11 cellular contexts compared by ENCODE assay signal in genomic region chr13:20713751-20714150, GRCh38. TPM values are rescaled to one million over a fixed set of nuclear protein-coding genes. Genes with fewer than 3 reads are reported as not detected.
DNase-seq lines count a peak whose midpoint lies in the region; ATAC-seq and TF ChIP-seq lines count a peak whose summit lies in the region.
"Had no signal": no experiment of that assay in that cellular context is flagged by ENCODE, and none has a peak within 500 bp of the region (broad histone marks: within the 10 kb centered on the region; RNA-seq: fewer than 3 reads in every experiment).

No MANE protein-coding gene starts in this region.

- peak overlapping the region in 57 of 59 donors; percentile 8 to 89 (median 75) for H3K27ac ChIP-seq in dorsolateral prefrontal cortex
- peak overlapping the region; percentile 88 for H3K27ac ChIP-seq in osteoblast (ENCODE audit: low read depth, low read length)
- peak overlapping the region in 1 of 2 donors; percentile 48 for H3K27ac ChIP-seq in uterus

- H3K79me2 ChIP-seq in Loucy (ENCODE audit: insufficient read depth, low read length): no peaks in the 10 kb centered on the region
- H3K79me2 ChIP-seq in osteoblast (ENCODE audit: insufficient read depth, low read length): no peaks in the 10 kb centered on the region
- H3K79me2 ChIP-seq: hepatocyte had no signal

- ATAC-seq in GM18909 (IDR thresholded peaks at IDR 0.05; ENCODE audit: poor library complexity, unreplicated experiment): no peak
- no peak for ATAC-seq in HG02938 (IDR thresholded peaks at IDR 0.05; ENCODE audit: unreplicated experiment)
- no peak for ATAC-seq in HG03442 (IDR thresholded peaks at IDR 0.05; ENCODE audit: unreplicated experiment)

- H3K4me1 ChIP-seq in Loucy (ENCODE audit: insufficient read depth, low read length, poor library complexity, severe bottlenecking) (peaks cover 3% of the 10 kb centered on the region), osteoblast (ENCODE audit: insufficient read depth, low read length) (peaks cover 40% of the 10 kb centered on the region), uterus (no peaks in the 10 kb centered on the region)

- no peak overlapping the region for H3K9ac ChIP-seq in Loucy (ENCODE audit: low read depth, low read length, poor library complexity, severe bottlenecking)

- no peaks in the 10 kb centered on the region for H3K9me3 ChIP-seq in Loucy (ENCODE audit: insufficient read depth, low read depth, low read length)
- H3K9me3 ChIP-seq in osteoblast (ENCODE audit: low read depth, low read length): no peaks in the 10 kb centered on the region
- no peaks in the 10 kb centered on the region for H3K9me3 ChIP-seq in uterus

- no peak overlapping the region for H3K4me2 ChIP-seq in Loucy (ENCODE audit: low read depth, low read length, poor library complexity, severe bottlenecking)
- H3K4me2 ChIP-seq in osteoblast (ENCODE audit: insufficient read depth, low read length): peak overlapping the region; percentile 98

- H3K4me3 ChIP-seq in Loucy (ENCODE audit: low read length, poor library complexity, severe bottlenecking): no peak overlapping the region
- H3K4me3 ChIP-seq in dorsolateral prefrontal cortex: peak overlapping the region in 34 of 59 donors; percentile 0 to 62 (median 30)
- H3K4me3 ChIP-seq in osteoblast (ENCODE audit: insufficient read depth, low read length): peak overlapping the region; percentile 69
- H3K4me3 ChIP-seq in uterus: no peak overlapping the region
- H3K4me3 ChIP-seq: hepatocyte had no signal

- no peak for TF ChIP-seq POLR2A in uterus (IDR thresholded peaks at IDR 0.05)

- H4K20me1 ChIP-seq in Loucy (ENCODE audit: insufficient read depth, low read length, poor library complexity, severe bottlenecking): no peaks in the 10 kb centered on the region
- H4K20me1 ChIP-seq in osteoblast (ENCODE audit: insufficient read depth, low read length): no peaks in the 10 kb centered on the region

- TF ChIP-seq CTCF in Loucy (conservative IDR thresholded peaks at IDR 0.05; ENCODE audit: low read length): no peak
- TF ChIP-seq CTCF in dorsolateral prefrontal cortex (IDR thresholded peaks at IDR 0.05 in 54 of 56, conservative IDR thresholded peaks at IDR 0.05 in 2 of 56; ENCODE audit: low read depth in 1 of 56, partially characterized antibody in 56 of 56): peak in 8 of 56 donors; percentile 7 to 16 (median 10)
- TF ChIP-seq CTCF in osteoblast (IDR thresholded peaks at IDR 0.05; ENCODE audit: extremely low read depth, low read depth, low read length): no peak
- TF ChIP-seq CTCF in uterus (IDR thresholded peaks at IDR 0.05): no peak

- no peaks in the 10 kb centered on the region for H3K9me2 ChIP-seq in Loucy (replicated peaks; ENCODE audit: low read depth, low read length)

- no peaks in the 10 kb centered on the region for H3F3A ChIP-seq in Loucy (ENCODE audit: low read depth)

- peak; percentile 85 for DNase-seq in AG20443 (ENCODE audit: low spot score)
- DNase-seq in dorsolateral prefrontal cortex: peak in 3 of 10 donors; percentile 40 to 75 (median 59)
- DNase-seq in osteoblast (ENCODE audit: insufficient read length, low spot score, missing footprints): peak; percentile 92
- no peak for DNase-seq in uterus
- DNase-seq: activated CD4-positive, CD25-positive, alpha-beta regulatory T cell treated with anti-CD3 and anti-CD28 coated beads, Interleukin-2, amount 50 U/mL, for 72 hours; Karpas-422 had no signal

- peak overlapping the region; percentile 93; the same call in 1 of the 2 replicates for H2AFZ ChIP-seq in Loucy (ENCODE audit: low read length)
- no peak overlapping the region for H2AFZ ChIP-seq in osteoblast (ENCODE audit: low read length)

- H3K36me3 ChIP-seq in Loucy (ENCODE audit: insufficient read depth, low read length) (no peaks in the 10 kb centered on the region), osteoblast (ENCODE audit: insufficient read depth, low read length) (no peaks in the 10 kb centered on the region), uterus (no peaks in the 10 kb centered on the region)

- H3K27me3 ChIP-seq in Loucy (ENCODE audit: insufficient read depth, low read length, poor library complexity, severe bottlenecking) (no peaks in the 10 kb centered on the region), dorsolateral prefrontal cortex (no peaks in the 10 kb centered on the region), osteoblast (ENCODE audit: insufficient read depth, low read length) (no peaks in the 10 kb centered on the region), uterus (no peaks in the 10 kb centered on the region)
- H3K27me3 ChIP-seq: hepatocyte had no signal

- intact Hi-C loops in dorsolateral prefrontal cortex (cut with DNase I): loop anchor here (2.0 to 10.0 kb wide), 5 partner anchors 59 to 519 kb away; partner anchors contain the start of genes EEF1AKMT1 (in 1 of the 2) and GJB2 (in 1 of the 2)
- intact Hi-C loops in uterus (cut with DNase I; ENCODE audit: low total_unique reads): loop anchor here (5.0 kb wide), 1 partner anchor 114 kb away; no protein-coding TSS in a partner anchor

RNA-seq across cellular contexts. Expression of gene IL17D, which starts 10.3 kb away (rescaled TPM):
- total RNA-seq in dorsolateral prefrontal cortex (10 to 100 TPM; 24.8 to 94.2 (median 42.4) TPM), osteoblast (2.1 and 2.2 TPM in 2 replicates), uterus (1 to 10 TPM in 2 of 4 donors, not detected in 2; 2.7 to 5.6 TPM)

Comparison
In these comparisons a context has a peak if more than half of its experiments do, and no peak if none do; other contexts are left out.
1. DNase-seq: peak in AG20443 (single experiment) and osteoblast (single experiment); none in uterus (0 of 2).
2. H3K4me3 ChIP-seq: peak in dorsolateral prefrontal cortex (34 of 59) and osteoblast (single experiment); none in Loucy (single experiment) and uterus (0 of 2).